In the genomic region with DNA sequence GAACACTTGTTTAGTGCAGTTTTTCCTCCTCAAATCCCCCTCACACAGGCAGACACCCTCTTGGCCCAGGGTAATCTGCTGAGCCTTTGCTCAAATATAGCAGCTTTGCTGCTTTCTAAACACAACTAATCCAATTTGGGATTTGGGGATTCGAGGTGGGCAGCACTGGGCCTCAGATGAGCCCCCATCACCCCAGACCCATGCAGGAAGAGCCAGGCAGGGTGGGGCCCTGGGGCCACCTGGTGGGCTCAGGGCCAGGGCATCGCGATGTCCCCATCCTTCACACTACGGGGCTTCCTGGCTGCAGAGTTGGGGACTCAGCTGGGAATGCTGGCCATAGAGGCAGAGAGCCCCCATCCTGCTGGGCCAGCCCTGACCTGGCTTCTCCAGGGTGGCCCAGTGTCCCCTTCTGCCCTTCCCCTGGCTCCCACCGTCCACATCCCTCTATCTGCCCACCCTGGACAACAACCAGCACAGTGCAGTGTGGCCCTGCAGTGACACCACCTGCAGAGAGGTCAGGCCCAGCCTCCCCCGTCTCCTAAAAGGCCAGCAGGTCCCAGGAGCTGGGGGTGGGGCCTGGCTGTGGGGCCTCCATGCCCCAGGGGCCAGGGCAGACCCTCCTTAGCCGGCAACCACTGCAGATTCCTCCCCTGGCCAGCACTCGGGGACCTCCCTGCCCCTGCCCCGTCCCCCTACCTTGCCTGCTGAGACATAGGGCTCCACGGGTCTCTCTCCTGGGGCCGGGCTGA, we compare ENCODE assay signal across 9 cellular contexts. TPM values are rescaled to one million over a fixed set of nuclear protein-coding genes. Genes with fewer than 3 reads are reported as not detected.
DNase-seq lines count a peak whose midpoint lies in the region; ATAC-seq and TF ChIP-seq lines count a peak whose summit lies in the region.
"Had no signal": no experiment of that assay in that cellular context is flagged by ENCODE, and none has a peak within 500 bp of the region (broad histone marks: within the 10 kb centered on the region; RNA-seq: fewer than 3 reads in every experiment).

No MANE protein-coding gene starts in this region.

- H3K27ac ChIP-seq in stomach, result peak overlapping the region; percentile 9 to 91 (median 86)

- 35 to 67% (median 52%) methylated on average over 8 to 11 of the region's 11 CpGs for WGBS in stomach, 5 donors

- CTCF ChIA-PET in WTC11 (lab: Charles Lee), result interaction anchor here (1.0 to 2.3 kb wide), 5 partner anchors 21 to 91 kb away, joined by 3 to 7 read pairs (median 5); no protein-coding TSS in a partner anchor

- TF ChIP-seq EP300 in stomach (IDR thresholded peaks at IDR 0.05), result no peak

- H3K9me3 ChIP-seq in stomach, result no peaks in the 10 kb centered on the region

- intact Hi-C loops in stomach (cut with DNase I; ENCODE audit: low total_unique reads), result no loop called here

- H3K27ac Mint-ChIP-seq in activated T-cell treated with anti-CD3 and anti-CD28 coated beads, Interleukin-2, amount 50 U/mL, for 24 hours, result peak overlapping the region; percentile 93
- 0 out of 2 replicates have a peak overlapping the region, but pooled peaks have one; percentile 67 for H3K27ac Mint-ChIP-seq in WTC11

- DNase-seq in activated T-cell treated with anti-CD3 and anti-CD28 coated beads, Interleukin-2, amount 50 U/mL, for 24 hours, result no peak
- DNase-seq in activated T-cell treated with anti-CD3 and anti-CD28 coated beads for 4 hours, result no peak
- no peak for DNase-seq in WTC11 (ENCODE audit: low spot score)
- no peak for DNase-seq in fibroblast of pulmonary artery (ENCODE audit: low read depth)
- no peak for DNase-seq in stomach
- DNase-seq in NCI-H2196 treated with DMSO at 0.1 percent for 48 hours (lab: John Stamatoyannopoulos, UW; ENCODE audit: unreplicated experiment), result no peak
- DNase-seq in NCI-H524 (lab: John Stamatoyannopoulos, UW), result no peak
- DNase-seq: NCI-H2029 treated with DMSO at 0.1 percent for 48 hours had no signal

- no peak for TF ChIP-seq POLR2A in stomach (IDR thresholded peaks at IDR 0.05)

- H3K9me3 Mint-ChIP-seq in activated T-cell treated with anti-CD3 and anti-CD28 coated beads, Interleukin-2, amount 50 U/mL, for 24 hours, result no peaks in the 10 kb centered on the region
- H3K9me3 Mint-ChIP-seq in WTC11, result no peaks in the 10 kb centered on the region

- no peaks in the 10 kb centered on the region for H3K36me3 ChIP-seq in stomach

- H3K27me3 Mint-ChIP-seq in activated T-cell treated with anti-CD3 and anti-CD28 coated beads, Interleukin-2, amount 50 U/mL, for 24 hours, result no peaks in the 10 kb centered on the region
- H3K27me3 Mint-ChIP-seq in WTC11 (ENCODE audit: low read depth), result no peaks in the 10 kb centered on the region

- no peaks in the 10 kb centered on the region for H3K27me3 ChIP-seq in stomach

- ATAC-seq in WTC11, result no peak
- no peak for ATAC-seq in GM18511 (IDR thresholded peaks at IDR 0.05; ENCODE audit: unreplicated experiment)

- H3K4me3 Mint-ChIP-seq in activated T-cell treated with anti-CD3 and anti-CD28 coated beads, Interleukin-2, amount 50 U/mL, for 24 hours, result peak overlapping the region; percentile 90
- H3K4me3 Mint-ChIP-seq in WTC11, result no peak overlapping the region; the same call in 1 of the 2 replicates

- POLR2A ChIA-PET in WTC11 (lab: Charles Lee), result no interaction called here

- H3K4me1 Mint-ChIP-seq in activated T-cell treated with anti-CD3 and anti-CD28 coated beads, Interleukin-2, amount 50 U/mL, for 24 hours (ENCODE audit: low read depth), result peaks cover 29% of the 10 kb centered on the region
- H3K4me1 Mint-ChIP-seq in WTC11, result peaks cover 33% of the 10 kb centered on the region

- no peak for TF ChIP-seq CTCF in WTC11 (IDR thresholded peaks at IDR 0.05)
- no peak for TF ChIP-seq CTCF in fibroblast of pulmonary artery (IDR thresholded peaks at IDR 0.05; ENCODE audit: low read length, missing control alignments)
- no peak for TF ChIP-seq CTCF in stomach (IDR thresholded peaks at IDR 0.05)

- H3K4me1 ChIP-seq in stomach, result peaks cover 61 to 97% (median 86%) of the 10 kb centered on the region in 4 donors

- peak overlapping the region; percentile 70 for H3K4me3 ChIP-seq in fibroblast of pulmonary artery (replicated peaks; ENCODE audit: low read depth, low read length)
- peak overlapping the region; percentile 54 to 71 (median 62) for H3K4me3 ChIP-seq in stomach

- peaks cover 2% of the 10 kb centered on the region for H3K36me3 Mint-ChIP-seq in activated T-cell treated with anti-CD3 and anti-CD28 coated beads, Interleukin-2, amount 50 U/mL, for 24 hours (ENCODE audit: low read depth)
- H3K36me3 Mint-ChIP-seq in WTC11, result no peaks in the 10 kb centered on the region

TF ChIP-seq in WTC11, 78 proteins besides CTCF, POLR2A, EP300 and RAD21 (continues in another document):
- TF ChIP-seq, protein P1, sequence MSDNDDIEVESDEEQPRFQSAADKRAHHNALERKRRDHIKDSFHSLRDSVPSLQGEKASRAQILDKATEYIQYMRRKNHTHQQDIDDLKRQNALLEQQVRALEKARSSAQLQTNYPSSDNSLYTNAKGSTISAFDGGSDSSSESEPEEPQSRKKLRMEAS (CRISPR knock-in tag; IDR thresholded peaks at IDR 0.05), result no peak
- TF ChIP-seq NFYB (CRISPR knock-in tag; conservative IDR thresholded peaks at IDR 0.05; ENCODE audit: low read depth), result no peak
- no peak for TF ChIP-seq MYBL2 (CRISPR knock-in tag; IDR thresholded peaks at IDR 0.05)
- TF ChIP-seq SMAD3 (CRISPR knock-in tag; IDR thresholded peaks at IDR 0.05; ENCODE audit: borderline replicate concordance), result no peak
- TF ChIP-seq, protein P2, sequence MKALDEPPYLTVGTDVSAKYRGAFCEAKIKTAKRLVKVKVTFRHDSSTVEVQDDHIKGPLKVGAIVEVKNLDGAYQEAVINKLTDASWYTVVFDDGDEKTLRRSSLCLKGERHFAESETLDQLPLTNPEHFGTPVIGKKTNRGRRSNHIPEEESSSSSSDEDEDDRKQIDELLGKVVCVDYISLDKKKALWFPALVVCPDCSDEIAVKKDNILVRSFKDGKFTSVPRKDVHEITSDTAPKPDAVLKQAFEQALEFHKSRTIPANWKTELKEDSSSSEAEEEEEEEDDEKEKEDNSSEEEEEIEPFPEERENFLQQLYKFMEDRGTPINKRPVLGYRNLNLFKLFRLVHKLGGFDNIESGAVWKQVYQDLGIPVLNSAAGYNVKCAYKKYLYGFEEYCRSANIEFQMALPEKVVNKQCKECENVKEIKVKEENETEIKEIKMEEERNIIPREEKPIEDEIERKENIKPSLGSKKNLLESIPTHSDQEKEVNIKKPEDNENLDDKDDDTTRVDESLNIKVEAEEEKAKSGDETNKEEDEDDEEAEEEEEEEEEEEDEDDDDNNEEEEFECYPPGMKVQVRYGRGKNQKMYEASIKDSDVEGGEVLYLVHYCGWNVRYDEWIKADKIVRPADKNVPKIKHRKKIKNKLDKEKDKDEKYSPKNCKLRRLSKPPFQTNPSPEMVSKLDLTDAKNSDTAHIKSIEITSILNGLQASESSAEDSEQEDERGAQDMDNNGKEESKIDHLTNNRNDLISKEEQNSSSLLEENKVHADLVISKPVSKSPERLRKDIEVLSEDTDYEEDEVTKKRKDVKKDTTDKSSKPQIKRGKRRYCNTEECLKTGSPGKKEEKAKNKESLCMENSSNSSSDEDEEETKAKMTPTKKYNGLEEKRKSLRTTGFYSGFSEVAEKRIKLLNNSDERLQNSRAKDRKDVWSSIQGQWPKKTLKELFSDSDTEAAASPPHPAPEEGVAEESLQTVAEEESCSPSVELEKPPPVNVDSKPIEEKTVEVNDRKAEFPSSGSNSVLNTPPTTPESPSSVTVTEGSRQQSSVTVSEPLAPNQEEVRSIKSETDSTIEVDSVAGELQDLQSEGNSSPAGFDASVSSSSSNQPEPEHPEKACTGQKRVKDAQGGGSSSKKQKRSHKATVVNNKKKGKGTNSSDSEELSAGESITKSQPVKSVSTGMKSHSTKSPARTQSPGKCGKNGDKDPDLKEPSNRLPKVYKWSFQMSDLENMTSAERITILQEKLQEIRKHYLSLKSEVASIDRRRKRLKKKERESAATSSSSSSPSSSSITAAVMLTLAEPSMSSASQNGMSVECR (CRISPR knock-in tag; IDR thresholded peaks at IDR 0.05; ENCODE audit: borderline replicate concordance), result no peak
- no peak for TF ChIP-seq KAT7 (CRISPR knock-in tag; IDR thresholded peaks at IDR 0.05; ENCODE audit: borderline replicate concordance)
- TF ChIP-seq, protein P3, sequence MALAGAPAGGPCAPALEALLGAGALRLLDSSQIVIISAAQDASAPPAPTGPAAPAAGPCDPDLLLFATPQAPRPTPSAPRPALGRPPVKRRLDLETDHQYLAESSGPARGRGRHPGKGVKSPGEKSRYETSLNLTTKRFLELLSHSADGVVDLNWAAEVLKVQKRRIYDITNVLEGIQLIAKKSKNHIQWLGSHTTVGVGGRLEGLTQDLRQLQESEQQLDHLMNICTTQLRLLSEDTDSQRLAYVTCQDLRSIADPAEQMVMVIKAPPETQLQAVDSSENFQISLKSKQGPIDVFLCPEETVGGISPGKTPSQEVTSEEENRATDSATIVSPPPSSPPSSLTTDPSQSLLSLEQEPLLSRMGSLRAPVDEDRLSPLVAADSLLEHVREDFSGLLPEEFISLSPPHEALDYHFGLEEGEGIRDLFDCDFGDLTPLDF (CRISPR knock-in tag; IDR thresholded peaks at IDR 0.05), result no peak
- TF ChIP-seq ZNF263 (CRISPR knock-in tag; IDR thresholded peaks at IDR 0.05; ENCODE audit: low read depth), result no peak
- TF ChIP-seq ZNF121 (CRISPR knock-in tag; IDR thresholded peaks at IDR 0.05), result no peak
- TF ChIP-seq, protein P4, sequence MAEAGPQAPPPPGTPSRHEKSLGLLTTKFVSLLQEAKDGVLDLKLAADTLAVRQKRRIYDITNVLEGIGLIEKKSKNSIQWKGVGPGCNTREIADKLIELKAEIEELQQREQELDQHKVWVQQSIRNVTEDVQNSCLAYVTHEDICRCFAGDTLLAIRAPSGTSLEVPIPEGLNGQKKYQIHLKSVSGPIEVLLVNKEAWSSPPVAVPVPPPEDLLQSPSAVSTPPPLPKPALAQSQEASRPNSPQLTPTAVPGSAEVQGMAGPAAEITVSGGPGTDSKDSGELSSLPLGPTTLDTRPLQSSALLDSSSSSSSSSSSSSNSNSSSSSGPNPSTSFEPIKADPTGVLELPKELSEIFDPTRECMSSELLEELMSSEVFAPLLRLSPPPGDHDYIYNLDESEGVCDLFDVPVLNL (CRISPR knock-in tag; IDR thresholded peaks at IDR 0.05; ENCODE audit: borderline replicate concordance, low read depth), result no peak

RNA-seq across cellular contexts. Expression of a gene that starts 56.6 kb away (rescaled TPM):
- total RNA-seq in WTC11 (2021), result not detected in 3 replicates
- 10 to 100 TPM in 1 of 5 donors, 1 to 10 TPM in 1, under 1 TPM in 2, not detected in 1; 0.37 to 40.8 (median 2.1) TPM for total RNA-seq in stomach
- polyA plus RNA-seq in stomach, result 1 to 10 TPM in 1 of 3 donors, under 1 TPM in 2; 0.10 to 2.7 (median 0.76) TPM
